In genomic region chr13:57918913-57919312, GRCh38 we compare ENCODE assay signal across 28 cellular contexts.
"Had no signal": no experiment of that assay in that cellular context is flagged by ENCODE, and none has a peak within 500 bp of the region (broad histone marks: within the 10 kb centered on the region; RNA-seq: fewer than 3 reads in every experiment).

No MANE protein-coding gene starts in this region.

- H3K4me1 ChIP-seq: colonic mucosa, esophagus muscularis mucosa, foreskin keratinocyte, gastroesophageal sphincter, heart right ventricle, pancreas, right lobe of liver, stomach, tibial artery had no signal

- H3K9me3 Mint-ChIP-seq: dendritic cell treated with granulocyte-macrophage colony-stimulating factor and Interleukin-4, amounts not matched to agents 40 ng/mL and 50 ng/mL, for 4 days; mesothelial cell of epicardium; type B pancreatic cell had no signal

- H3K36me3 ChIP-seq: colonic mucosa, esophagus muscularis mucosa, gastroesophageal sphincter, heart right ventricle, neutrophil, pancreas, right lobe of liver, stomach, tibial artery had no signal

- H3K4me3 ChIP-seq: colonic mucosa, esophagus muscularis mucosa, gastroesophageal sphincter, heart right ventricle, lung, mucosa of descending colon, pancreas, right lobe of liver, stomach, tibial artery had no signal

- DNase-seq: central memory CD4-positive, alpha-beta T cell; colonic mucosa; effector CD8-positive, alpha-beta T cell; foreskin keratinocyte; heart right ventricle; hippocampal formation; kidney; mucosa of descending colon; naive B cell; pancreas; right lobe of liver; small intestine; stimulated activated CD4-positive, alpha-beta T cell treated with anti-CD3 and anti-CD28 coated beads, Interleukin-15, amount 100 ng/mL, for 24 hours; stimulated activated CD4-positive, alpha-beta T cell treated with anti-CD3 and anti-CD28 coated beads, Interleukin-4, amount 100 ng/mL, for 1 hour; stimulated activated CD8-positive, alpha-beta memory T cell treated with anti-CD3 and anti-CD28 coated beads, Interleukin-4, amount 100 ng/mL, for 48 hours; stimulated activated naive CD4-positive, alpha-beta T cell; stomach; tibial artery had no signal

- H3K4me1 Mint-ChIP-seq: memory B cell, mesothelial cell of epicardium, naive B cell had no signal

- H3K9me3 ChIP-seq: colonic mucosa, esophagus muscularis mucosa, gastroesophageal sphincter, heart right ventricle, neutrophil, pancreas, right lobe of liver, stomach, tibial artery had no signal

- H3K36me3 Mint-ChIP-seq: memory B cell; mesothelial cell of epicardium; naive B cell; natural killer cell treated with Interleukin-12 subunit alpha and Interleukin-12 subunit beta and Interleukin-15 and Interleukin-18, amount 100 ng/mL, for 72 hours; type B pancreatic cell had no signal

- H3K27ac Mint-ChIP-seq: dendritic cell treated with granulocyte-macrophage colony-stimulating factor and Interleukin-4, amounts not matched to agents 40 ng/mL and 50 ng/mL, for 4 days; memory B cell; mesothelial cell of epicardium; naive B cell; natural killer cell treated with Interleukin-12 subunit alpha and Interleukin-12 subunit beta and Interleukin-15 and Interleukin-18, amount 100 ng/mL, for 72 hours; type B pancreatic cell had no signal

- ATAC-seq: foreskin keratinocyte; gastroesophageal sphincter; heart right ventricle; left lobe of liver; mucosa of descending colon; natural killer cell treated with Interleukin-12 subunit alpha and Interleukin-12 subunit beta and Interleukin-15 and Interleukin-18, amount 100 ng/mL, for 72 hours; pancreas; right lobe of liver had no signal

- H3K27me3 ChIP-seq: colonic mucosa, esophagus muscularis mucosa, foreskin keratinocyte, gastroesophageal sphincter, heart right ventricle, neutrophil, pancreas, right lobe of liver, stomach, tibial artery had no signal

- H3K27me3 Mint-ChIP-seq: dendritic cell treated with granulocyte-macrophage colony-stimulating factor and Interleukin-4, amounts not matched to agents 40 ng/mL and 50 ng/mL, for 4 days; memory B cell; naive B cell; natural killer cell treated with Interleukin-12 subunit alpha and Interleukin-12 subunit beta and Interleukin-15 and Interleukin-18, amount 100 ng/mL, for 72 hours; type B pancreatic cell had no signal

- H3K4me3 Mint-ChIP-seq: dendritic cell treated with granulocyte-macrophage colony-stimulating factor and Interleukin-4, amounts not matched to agents 40 ng/mL and 50 ng/mL, for 4 days; memory B cell; mesothelial cell of epicardium; naive B cell; natural killer cell treated with Interleukin-12 subunit alpha and Interleukin-12 subunit beta and Interleukin-15 and Interleukin-18, amount 100 ng/mL, for 72 hours; type B pancreatic cell had no signal

- H3K27ac ChIP-seq: colonic mucosa, esophagus muscularis mucosa, foreskin keratinocyte, gastroesophageal sphincter, heart right ventricle, neutrophil, pancreas, right lobe of liver, stomach, tibial artery had no signal
